Comparison of ENCODE assay signal across 8 cellular contexts in genomic region chr13:102780631-102781030, GRCh38. TPM values are rescaled to one million over a fixed set of nuclear protein-coding genes. Genes with fewer than 3 reads are reported as not detected.
DNase-seq lines count a peak whose midpoint lies in the region; ATAC-seq and TF ChIP-seq lines count a peak whose summit lies in the region.
"Not testable (repeated sequence)": the region's sequence is repeated elsewhere in the genome, so short reads cannot be mapped to it uniquely, and the experiment has no call there.
"Had no signal": no experiment of that assay in that cellular context is flagged by ENCODE, and none has a peak within 500 bp of the region (broad histone marks: within the 10 kb centered on the region; RNA-seq: fewer than 3 reads in every experiment).

No MANE protein-coding gene starts in this region.

- DNase-seq in HL-60 (ENCODE audit: low read depth in 1 of 2, low spot score in 1 of 2); activated CD4-positive, alpha-beta T cell treated with anti-CD3 and anti-CD28 coated beads for 36 hours; activated CD8-positive, alpha-beta T cell treated with anti-CD3 and anti-CD28 coated beads, Interleukin-2, amount 10 ng/mL, durations not matched to agents 7 days and 5 days; activated T-helper 2 cell treated with anti-CD3 and anti-CD28 coated beads, Interferon-gamma antibody, Interleukin-2, Interleukin-4, amounts not matched to agents 10 μg/mL and 5 μg/mL and 100 μg/mL, durations not matched to agents 14 hours and 24 hours and 36 hours (ENCODE audit: low spot score); effector memory CD4-positive, alpha-beta T cell; natural killer cell: not testable (repeated sequence)
- DNase-seq in NOMO-1 treated with DMSO at 0.1 percent for 48 hours (lab: John Stamatoyannopoulos, UW; ENCODE audit: unreplicated experiment) = peak; percentile 1

- not testable (repeated sequence) for H3K27me3 ChIP-seq in HL-60 (ENCODE audit: insufficient read depth, poor library complexity, severe bottlenecking); effector memory CD4-positive, alpha-beta T cell (replicated peaks; ENCODE audit: control insufficient read depth, insufficient read depth, low read length, poor library complexity, severe bottlenecking)

- peak overlapping the region; percentile 56 for H3K27ac ChIP-seq in HL-60 (replicated peaks)
- peak overlapping the region; percentile 47 for H3K27ac ChIP-seq in effector memory CD4-positive, alpha-beta T cell (ENCODE audit: insufficient read depth, low read length, poor library complexity, severe bottlenecking)

- intact Hi-C loops in activated CD4-positive, alpha-beta T cell treated with anti-CD3 and anti-CD28 coated beads for 36 hours (cut with DNase I, micrococcal nuclease); activated T-helper 2 cell treated with anti-CD3 and anti-CD28 coated beads, Interferon-gamma antibody, Interleukin-2, Interleukin-4, amounts not matched to agents 10 μg/mL and 5 μg/mL and 100 μg/mL, durations not matched to agents 14 hours and 24 hours and 36 hours (cut with micrococcal nuclease); natural killer cell (cut with micrococcal nuclease): not testable (repeated sequence)

- CTCF ChIA-PET in activated CD4-positive, alpha-beta T cell treated with anti-CD3 and anti-CD28 coated beads for 36 hours (lab: Charles Lee) = not testable (repeated sequence)
- CTCF ChIA-PET in activated CD8-positive, alpha-beta T cell treated with anti-CD3 and anti-CD28 coated beads, Interleukin-2, amount 10 ng/mL, durations not matched to agents 7 days and 5 days (lab: Charles Lee) = interaction anchor here (0.5 to 1.0 kb wide), 3 partner anchors 12 to 20 kb away, joined by 3 read pairs; no protein-coding TSS in a partner anchor

- H3K36me3 ChIP-seq in effector memory CD4-positive, alpha-beta T cell (ENCODE audit: control insufficient read depth, insufficient read depth, low read length) = not testable (repeated sequence)

- not testable (repeated sequence) for ATAC-seq in activated CD4-positive, alpha-beta T cell treated with anti-CD3 and anti-CD28 coated beads for 36 hours; activated CD8-positive, alpha-beta T cell treated with anti-CD3 and anti-CD28 coated beads, Interleukin-2, amount 10 ng/mL, durations not matched to agents 7 days and 5 days; natural killer cell

- H3K4me1 ChIP-seq in effector memory CD4-positive, alpha-beta T cell (ENCODE audit: control insufficient read depth, insufficient read depth, low read length, poor library complexity, severe bottlenecking) = peaks cover 16% of the 10 kb centered on the region

- H3K9me3 Mint-ChIP-seq in activated CD4-positive, alpha-beta T cell treated with anti-CD3 and anti-CD28 coated beads for 36 hours (ENCODE audit: low read depth); activated CD8-positive, alpha-beta T cell treated with anti-CD3 and anti-CD28 coated beads, Interleukin-2, amount 10 ng/mL, durations not matched to agents 7 days and 5 days (ENCODE audit: insufficient read depth); natural killer cell: not testable (repeated sequence)
- peaks cover 30% of the 10 kb centered on the region for H3K9me3 Mint-ChIP-seq in activated T-helper 2 cell treated with anti-CD3 and anti-CD28 coated beads, Interferon-gamma antibody, Interleukin-2, Interleukin-4, amounts not matched to agents 10 μg/mL and 5 μg/mL and 100 μg/mL, durations not matched to agents 14 hours and 24 hours and 36 hours

- peaks cover 19% of the 10 kb centered on the region for H3K36me3 Mint-ChIP-seq in activated CD4-positive, alpha-beta T cell treated with anti-CD3 and anti-CD28 coated beads for 36 hours (ENCODE audit: low read depth)
- H3K36me3 Mint-ChIP-seq in activated CD8-positive, alpha-beta T cell treated with anti-CD3 and anti-CD28 coated beads, Interleukin-2, amount 10 ng/mL, durations not matched to agents 7 days and 5 days (ENCODE audit: low read depth) = peaks cover 43% of the 10 kb centered on the region
- peaks cover 56% of the 10 kb centered on the region for H3K36me3 Mint-ChIP-seq in activated T-helper 2 cell treated with anti-CD3 and anti-CD28 coated beads, Interferon-gamma antibody, Interleukin-2, Interleukin-4, amounts not matched to agents 10 μg/mL and 5 μg/mL and 100 μg/mL, durations not matched to agents 14 hours and 24 hours and 36 hours (ENCODE audit: low read depth)
- H3K36me3 Mint-ChIP-seq in natural killer cell = not testable (repeated sequence)

- H3K27ac Mint-ChIP-seq in activated CD4-positive, alpha-beta T cell treated with anti-CD3 and anti-CD28 coated beads for 36 hours = peak overlapping the region; percentile 77
- peak overlapping the region; percentile 99 for H3K27ac Mint-ChIP-seq in activated CD8-positive, alpha-beta T cell treated with anti-CD3 and anti-CD28 coated beads, Interleukin-2, amount 10 ng/mL, durations not matched to agents 7 days and 5 days
- H3K27ac Mint-ChIP-seq in activated T-helper 2 cell treated with anti-CD3 and anti-CD28 coated beads, Interferon-gamma antibody, Interleukin-2, Interleukin-4, amounts not matched to agents 10 μg/mL and 5 μg/mL and 100 μg/mL, durations not matched to agents 14 hours and 24 hours and 36 hours = peak overlapping the region; percentile 98
- peak overlapping the region; percentile 63 to 87 for H3K27ac Mint-ChIP-seq in natural killer cell

- not testable (repeated sequence) for TF ChIP-seq CTCF in HL-60 (IDR thresholded peaks at IDR 0.05; ENCODE audit: insufficient read depth, low read length); natural killer cell (IDR thresholded peaks at IDR 0.05)

- H3K4me3 ChIP-seq in HL-60 (replicated peaks; ENCODE audit: insufficient read depth, low read length); effector memory CD4-positive, alpha-beta T cell (ENCODE audit: insufficient read depth, low read depth, low read length, poor library complexity, severe bottlenecking): not testable (repeated sequence)

- POLR2A ChIA-PET in activated CD4-positive, alpha-beta T cell treated with anti-CD3 and anti-CD28 coated beads for 36 hours (lab: Charles Lee) = not testable (repeated sequence)
- POLR2A ChIA-PET in activated CD8-positive, alpha-beta T cell treated with anti-CD3 and anti-CD28 coated beads, Interleukin-2, amount 10 ng/mL, durations not matched to agents 7 days and 5 days (lab: Charles Lee) = interaction anchor here (0.7 to 1.8 kb wide), 2 partner anchors 18 to 66 kb away, joined by 3 to 8 read pairs; partner anchors contain the start of genes BIVM and POGLUT2

- not testable (repeated sequence) for H3K4me3 Mint-ChIP-seq in activated CD4-positive, alpha-beta T cell treated with anti-CD3 and anti-CD28 coated beads for 36 hours; natural killer cell
- peak overlapping the region; percentile 44 for H3K4me3 Mint-ChIP-seq in activated CD8-positive, alpha-beta T cell treated with anti-CD3 and anti-CD28 coated beads, Interleukin-2, amount 10 ng/mL, durations not matched to agents 7 days and 5 days
- peak overlapping the region; percentile 27 for H3K4me3 Mint-ChIP-seq in activated T-helper 2 cell treated with anti-CD3 and anti-CD28 coated beads, Interferon-gamma antibody, Interleukin-2, Interleukin-4, amounts not matched to agents 10 μg/mL and 5 μg/mL and 100 μg/mL, durations not matched to agents 14 hours and 24 hours and 36 hours (ENCODE audit: low read depth)

- not testable (repeated sequence) for H3K9me3 ChIP-seq in effector memory CD4-positive, alpha-beta T cell (ENCODE audit: control insufficient read depth, low read length)

- peaks cover 27% of the 10 kb centered on the region for H3K4me1 Mint-ChIP-seq in activated CD4-positive, alpha-beta T cell treated with anti-CD3 and anti-CD28 coated beads for 36 hours
- peaks cover 46% of the 10 kb centered on the region for H3K4me1 Mint-ChIP-seq in activated CD8-positive, alpha-beta T cell treated with anti-CD3 and anti-CD28 coated beads, Interleukin-2, amount 10 ng/mL, durations not matched to agents 7 days and 5 days (ENCODE audit: low read depth)
- H3K4me1 Mint-ChIP-seq in activated T-helper 2 cell treated with anti-CD3 and anti-CD28 coated beads, Interferon-gamma antibody, Interleukin-2, Interleukin-4, amounts not matched to agents 10 μg/mL and 5 μg/mL and 100 μg/mL, durations not matched to agents 14 hours and 24 hours and 36 hours (ENCODE audit: low read depth) = peaks cover 31% of the 10 kb centered on the region
- peaks cover 28 to 34% of the 10 kb centered on the region in 2 donors for H3K4me1 Mint-ChIP-seq in natural killer cell

- not testable (repeated sequence) for H3K27me3 Mint-ChIP-seq in activated CD4-positive, alpha-beta T cell treated with anti-CD3 and anti-CD28 coated beads for 36 hours; activated CD8-positive, alpha-beta T cell treated with anti-CD3 and anti-CD28 coated beads, Interleukin-2, amount 10 ng/mL, durations not matched to agents 7 days and 5 days (ENCODE audit: low read depth); activated T-helper 2 cell treated with anti-CD3 and anti-CD28 coated beads, Interferon-gamma antibody, Interleukin-2, Interleukin-4, amounts not matched to agents 10 μg/mL and 5 μg/mL and 100 μg/mL, durations not matched to agents 14 hours and 24 hours and 36 hours (ENCODE audit: low read depth); natural killer cell (ENCODE audit: low read depth in 2 of 2)

RNA-seq across cellular contexts. Expression of gene TEX30, which starts 7.0 kb away (rescaled TPM):
- 10 to 100 TPM; 21.5 to 25.8 TPM for total RNA-seq in activated CD4-positive, alpha-beta T cell treated with anti-CD3 and anti-CD28 coated beads for 36 hours
- 10 to 100 TPM; 40.1 to 43.3 TPM for total RNA-seq in activated CD8-positive, alpha-beta T cell treated with anti-CD3 and anti-CD28 coated beads, Interleukin-2, amount 10 ng/mL, durations not matched to agents 7 days and 5 days
- total RNA-seq in activated T-helper 2 cell treated with anti-CD3 and anti-CD28 coated beads, Interferon-gamma antibody, Interleukin-2, Interleukin-4, amounts not matched to agents 10 μg/mL and 5 μg/mL and 100 μg/mL, durations not matched to agents 14 hours and 24 hours and 36 hours = 54.8 and 58.9 TPM in 2 replicates
- 10 to 100 TPM in 1 of 3 donors, 1 to 10 TPM in 2; 8.7 to 10.3 (median 9.3) TPM for total RNA-seq in natural killer cell

RNA-seq across cellular contexts. Expression of gene POGLUT2, which starts 18.1 kb away (rescaled TPM):
- total RNA-seq in activated CD4-positive, alpha-beta T cell treated with anti-CD3 and anti-CD28 coated beads for 36 hours = 1 to 10 TPM; 3.3 to 3.7 TPM
- 10 to 100 TPM; 12.5 to 13.4 TPM for total RNA-seq in activated CD8-positive, alpha-beta T cell treated with anti-CD3 and anti-CD28 coated beads, Interleukin-2, amount 10 ng/mL, durations not matched to agents 7 days and 5 days
- 13.6 and 13.7 TPM in 2 replicates for total RNA-seq in activated T-helper 2 cell treated with anti-CD3 and anti-CD28 coated beads, Interferon-gamma antibody, Interleukin-2, Interleukin-4, amounts not matched to agents 10 μg/mL and 5 μg/mL and 100 μg/mL, durations not matched to agents 14 hours and 24 hours and 36 hours
- 1 to 10 TPM in 1 of 3 donors, under 1 TPM in 2; 0.28 to 5.1 (median 0.53) TPM for total RNA-seq in natural killer cell
- total RNA-seq: OCI-LY7 had no signal

RNA-seq across cellular contexts. Expression of gene BIVM, which starts 18.3 kb away (rescaled TPM):
- total RNA-seq in activated CD4-positive, alpha-beta T cell treated with anti-CD3 and anti-CD28 coated beads for 36 hours = 10 to 100 TPM in 1 of 2 experiments, 1 to 10 TPM in 1; 9.7 to 11.6 TPM
- 10 to 100 TPM; 26.9 to 27.7 TPM for total RNA-seq in activated CD8-positive, alpha-beta T cell treated with anti-CD3 and anti-CD28 coated beads, Interleukin-2, amount 10 ng/mL, durations not matched to agents 7 days and 5 days
- 33.3 and 33.8 TPM in 2 replicates for total RNA-seq in activated T-helper 2 cell treated with anti-CD3 and anti-CD28 coated beads, Interferon-gamma antibody, Interleukin-2, Interleukin-4, amounts not matched to agents 10 μg/mL and 5 μg/mL and 100 μg/mL, durations not matched to agents 14 hours and 24 hours and 36 hours
- total RNA-seq in natural killer cell = 10 to 100 TPM; 16.7 to 31.6 (median 21.2) TPM
- total RNA-seq: OCI-LY7 had no signal
